Comparison of ENCODE assay signal across 1 cellular context in genomic region chr16:89564476-89565255, GRCh38.
TF ChIP-seq lines count a peak whose summit lies in the region.

No MANE protein-coding gene starts in this region.

TF ChIP-seq in HEK293, 187 proteins besides CTCF, POLR2A, EP300 and RAD21 (continued from another document):
- TF ChIP-seq, protein P1, sequence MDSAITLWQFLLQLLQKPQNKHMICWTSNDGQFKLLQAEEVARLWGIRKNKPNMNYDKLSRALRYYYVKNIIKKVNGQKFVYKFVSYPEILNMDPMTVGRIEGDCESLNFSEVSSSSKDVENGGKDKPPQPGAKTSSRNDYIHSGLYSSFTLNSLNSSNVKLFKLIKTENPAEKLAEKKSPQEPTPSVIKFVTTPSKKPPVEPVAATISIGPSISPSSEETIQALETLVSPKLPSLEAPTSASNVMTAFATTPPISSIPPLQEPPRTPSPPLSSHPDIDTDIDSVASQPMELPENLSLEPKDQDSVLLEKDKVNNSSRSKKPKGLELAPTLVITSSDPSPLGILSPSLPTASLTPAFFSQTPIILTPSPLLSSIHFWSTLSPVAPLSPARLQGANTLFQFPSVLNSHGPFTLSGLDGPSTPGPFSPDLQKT (IDR thresholded peaks at IDR 0.05; ENCODE audit: borderline replicate concordance, low read depth, low read length) = no peak
- no peak for TF ChIP-seq ZNF248 (tag by site-specific recombination; IDR thresholded peaks at IDR 0.05)
